Comparison of ENCODE assay signal across 32 cellular contexts in the genomic region with DNA sequence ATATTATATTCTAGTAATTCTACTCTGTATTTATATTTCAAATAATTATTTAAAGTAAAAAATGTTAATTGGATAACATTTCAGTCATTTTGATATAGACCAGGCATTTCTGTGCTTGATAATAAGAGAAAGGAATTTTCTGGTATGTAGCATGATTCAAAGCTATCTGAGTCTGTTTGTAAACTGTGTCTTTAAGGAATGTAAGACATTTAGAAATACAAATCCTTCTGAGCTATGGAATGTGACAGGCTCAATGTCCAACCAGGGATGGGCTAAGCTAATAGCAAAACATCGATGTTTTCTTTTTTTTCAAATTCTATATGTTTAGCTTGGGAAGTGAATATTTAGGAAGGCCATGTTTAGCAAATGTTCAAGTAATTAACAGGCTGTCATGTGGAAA. TPM values are rescaled to one million over a fixed set of nuclear protein-coding genes. Genes with fewer than 3 reads are reported as not detected.
DNase-seq lines count a peak whose midpoint lies in the region; ATAC-seq and TF ChIP-seq lines count a peak whose summit lies in the region.
"Had no signal": no experiment of that assay in that cellular context is flagged by ENCODE, and none has a peak within 500 bp of the region (broad histone marks: within the 10 kb centered on the region; RNA-seq: fewer than 3 reads in every experiment).

No MANE protein-coding gene starts in this region.

- DNase-seq in cardiac muscle cell (ENCODE audit: low read depth in 1 of 2, low spot score in 1 of 2) = peak; percentile 20 to 22
- no peak for DNase-seq in heart left ventricle
- DNase-seq in amniotic epithelial cell (ENCODE audit: low read depth) = peak; percentile 80
- DNase-seq in iris pigment epithelial cell (ENCODE audit: low read depth) = peak; percentile 72
- no peak for DNase-seq in type B pancreatic cell (ENCODE audit: extremely low spot score, unreplicated experiment)
- no peak for DNase-seq in NCI-H524 (lab: John Stamatoyannopoulos, UW)
- DNase-seq in DMS153 (lab: John Stamatoyannopoulos, UW) = no peak
- DNase-seq in esophagus muscularis mucosa (ENCODE audit: extremely low spot score) = no peak
- DNase-seq: 8988T; activated CD4-positive, alpha-beta T cell treated with anti-CD3 and anti-CD28 coated beads, Interleukin-2, amount 50 U/mL, for 48 hours; activated CD8-positive, alpha-beta memory T cell treated with anti-CD3 and anti-CD28 coated beads, Interleukin-2, amount 50 U/mL, for 48 hours; anterior cingulate cortex; BE2C; cortex of kidney; DMS53; left ventricle myocardium inferior; naive B cell; NCI-H1105; NCI-H2029; psoas muscle; SHP77 treated with DMSO at 0.1 percent for 48 hours; stimulated activated CD4-positive, alpha-beta T cell treated with anti-CD3 and anti-CD28 coated beads, Interleukin-1b, Interleukin-23, amount 100 ng/mL, for 48 hours had no signal

- no peak for ATAC-seq in heart left ventricle
- ATAC-seq: activated CD4-positive, CD25-positive, alpha-beta regulatory T cell treated with anti-CD3 and anti-CD28 coated beads, Interleukin-2, amount 50 U/mL, for 24 hours; esophagus mucosa; K562; Panc1; psoas muscle had no signal

- peak overlapping the region; percentile 73 for H3K27ac Mint-ChIP-seq in type B pancreatic cell
- H3K27ac Mint-ChIP-seq: activated naive CD4-positive, alpha-beta T cell treated with anti-CD3 and anti-CD28 coated beads, Interleukin-2, amount 50 U/mL, for 24 hours; activated T-helper 2 cell treated with anti-CD3 and anti-CD28 coated beads, Interferon-gamma antibody, Interleukin-2, Interleukin-4, amounts not matched to agents 10 μg/mL and 5 μg/mL and 100 μg/mL, durations not matched to agents 14 hours and 24 hours and 36 hours; naive B cell had no signal

- TF ChIP-seq POLR2A in heart left ventricle (IDR thresholded peaks at IDR 0.05) = no peak
- no peak for TF ChIP-seq POLR2A in esophagus muscularis mucosa (IDR thresholded peaks at IDR 0.05; ENCODE audit: low read depth)

- TF ChIP-seq CTCF in cardiac muscle cell (IDR thresholded peaks at IDR 0.05; ENCODE audit: low read depth, low read length) (no peak), heart left ventricle (IDR thresholded peaks at IDR 0.05) (no peak), type B pancreatic cell (conservative IDR thresholded peaks at IDR 0.05) (no peak), esophagus muscularis mucosa (IDR thresholded peaks at IDR 0.05) (no peak)

- H3K4me1 Mint-ChIP-seq in type B pancreatic cell (ENCODE audit: unreplicated experiment) = no peaks in the 10 kb centered on the region
- H3K4me1 Mint-ChIP-seq: activated naive CD4-positive, alpha-beta T cell treated with anti-CD3 and anti-CD28 coated beads, Interleukin-2, amount 50 U/mL, for 24 hours; naive B cell had no signal

- intact Hi-C loops in heart left ventricle (cut with DNase I) (loop anchor here in 1 of 10 donors (10.0 kb wide), 1 partner anchor 1250 kb away; no protein-coding TSS in a partner anchor), esophagus muscularis mucosa (cut with DNase I) (no loop called here)

- no peak overlapping the region for H3K27ac ChIP-seq in cardiac muscle cell
- H3K27ac ChIP-seq in heart left ventricle = no peak overlapping the region
- H3K27ac ChIP-seq in esophagus muscularis mucosa (replicated peaks in 1 of 4) = no peak overlapping the region
- H3K27ac ChIP-seq: left ventricle myocardium inferior, neutrophil, psoas muscle had no signal

- no peaks in the 10 kb centered on the region for H3K9me3 ChIP-seq in cardiac muscle cell (ENCODE audit: low read depth)
- no peaks in the 10 kb centered on the region for H3K9me3 ChIP-seq in heart left ventricle
- H3K9me3 ChIP-seq in esophagus muscularis mucosa = no peaks in the 10 kb centered on the region
- H3K9me3 ChIP-seq: BE2C, left ventricle myocardium inferior, neutrophil, psoas muscle, tibial nerve had no signal

- no peaks in the 10 kb centered on the region for H3K36me3 Mint-ChIP-seq in type B pancreatic cell
- H3K36me3 Mint-ChIP-seq: activated naive CD4-positive, alpha-beta T cell treated with anti-CD3 and anti-CD28 coated beads, Interleukin-2, amount 50 U/mL, for 24 hours; naive B cell had no signal

- H3K4me1 ChIP-seq in cardiac muscle cell (ENCODE audit: low read depth) = peaks cover 4% of the 10 kb centered on the region
- H3K4me1 ChIP-seq in heart left ventricle = no peaks in the 10 kb centered on the region
- peaks cover 0 to 20% (median 11%) of the 10 kb centered on the region in 4 donors for H3K4me1 ChIP-seq in esophagus muscularis mucosa
- H3K4me1 ChIP-seq: BE2C, psoas muscle had no signal

- no peaks in the 10 kb centered on the region for H3K9me3 Mint-ChIP-seq in type B pancreatic cell

- no peak for TF ChIP-seq EP300 in esophagus muscularis mucosa (IDR thresholded peaks at IDR 0.05)

- 20 to 50% (median 37%) methylated on average over 1 of the region's 1 CpG for WGBS in heart left ventricle, 4 donors
- WGBS in esophagus muscularis mucosa = 32% methylated on average over 1 of the region's 1 CpG

- H3K27me3 Mint-ChIP-seq in type B pancreatic cell = no peaks in the 10 kb centered on the region
- H3K27me3 Mint-ChIP-seq: activated naive CD4-positive, alpha-beta T cell treated with anti-CD3 and anti-CD28 coated beads, Interleukin-2, amount 50 U/mL, for 24 hours; naive B cell had no signal

- no peak overlapping the region for H3K4me3 ChIP-seq in cardiac muscle cell
- H3K4me3 ChIP-seq in heart left ventricle = no peak overlapping the region
- H3K4me3 ChIP-seq in esophagus muscularis mucosa = no peak overlapping the region
- H3K4me3 ChIP-seq: K562, left ventricle myocardium inferior, psoas muscle, tibial nerve had no signal

- H3K27me3 ChIP-seq in cardiac muscle cell (no peaks in the 10 kb centered on the region), heart left ventricle (no peaks in the 10 kb centered on the region), esophagus muscularis mucosa (no peaks in the 10 kb centered on the region)
- H3K27me3 ChIP-seq: BE2C, neutrophil, tibial nerve had no signal

- H3K36me3 ChIP-seq in cardiac muscle cell = no peaks in the 10 kb centered on the region
- no peaks in the 10 kb centered on the region for H3K36me3 ChIP-seq in heart left ventricle
- H3K36me3 ChIP-seq in esophagus muscularis mucosa = no peaks in the 10 kb centered on the region
- H3K36me3 ChIP-seq: BE2C, left ventricle myocardium inferior, neutrophil, tibial nerve had no signal

- H3K4me3 Mint-ChIP-seq in type B pancreatic cell = no peak overlapping the region
- H3K4me3 Mint-ChIP-seq: activated naive CD4-positive, alpha-beta T cell treated with anti-CD3 and anti-CD28 coated beads, Interleukin-2, amount 50 U/mL, for 24 hours; naive B cell had no signal

RNA-seq across cellular contexts. Expression of a gene that starts 41.5 kb away (rescaled TPM):
- total RNA-seq in cardiac muscle cell (0.06 and 0.25 TPM in 2 replicates), heart left ventricle (1 to 10 TPM in 1 of 9 donors, under 1 TPM in 7, not detected in 1; 0.16 to 1.1 (median 0.40) TPM), type B pancreatic cell (ENCODE audit: low replicate concordance) (11.3 and 33.9 TPM in 2 replicates), esophagus muscularis mucosa (under 1 TPM in 1 of 4 donors, not detected in 3; 0.11 TPM)
- polyA plus RNA-seq in cardiac muscle cell (0.45 TPM in 1 of 2 replicates, not detected in the other), heart left ventricle (under 1 TPM; 0.03 to 0.08 TPM)
- total RNA-seq: activated T-helper 2 cell treated with anti-CD3 and anti-CD28 coated beads, Interferon-gamma antibody, Interleukin-2, Interleukin-4, amounts not matched to agents 10 μg/mL and 5 μg/mL and 100 μg/mL, durations not matched to agents 14 hours and 24 hours and 36 hours; K562; mesenteric fat pad; skeletal muscle tissue; tibial nerve had no signal
- polyA plus RNA-seq: K562 had no signal

Comparison
In these comparisons a context has a peak if more than half of its experiments do, and no peak if none do; other contexts are left out.
1. DNase-seq: peak in cardiac muscle cell (2 of 2), amniotic epithelial cell (single experiment) and iris pigment epithelial cell (single experiment); none in heart left ventricle (0 of 5), type B pancreatic cell (single experiment), NCI-H524 (0 of 2), DMS153 (single experiment) and esophagus muscularis mucosa (single experiment).